ENCODE assay signal across 1 cellular context in the genomic region with DNA sequence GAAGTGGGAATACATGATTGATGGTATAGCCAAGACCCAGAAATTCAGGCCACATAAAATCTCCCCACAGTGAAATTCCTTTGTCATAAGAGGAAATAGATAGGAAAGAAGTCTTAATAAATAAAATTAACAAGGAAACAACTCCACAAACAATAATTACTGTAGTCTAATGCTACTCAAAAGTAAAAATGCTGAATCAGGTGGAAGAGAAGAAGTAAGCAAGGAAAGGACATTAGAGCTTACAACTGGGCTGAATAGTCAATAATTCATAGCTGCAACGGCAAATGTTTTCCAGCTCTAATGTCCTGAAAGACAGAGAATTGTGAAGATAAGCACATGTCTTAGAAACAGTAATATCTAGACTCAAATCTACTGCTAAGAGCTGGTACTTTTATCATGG.
TF ChIP-seq lines count a peak whose summit lies in the region.

No MANE protein-coding gene starts in this region.

TF ChIP-seq in IMR-90, 13 proteins besides CTCF, POLR2A, EP300 and RAD21:
- TF ChIP-seq, protein P1, sequence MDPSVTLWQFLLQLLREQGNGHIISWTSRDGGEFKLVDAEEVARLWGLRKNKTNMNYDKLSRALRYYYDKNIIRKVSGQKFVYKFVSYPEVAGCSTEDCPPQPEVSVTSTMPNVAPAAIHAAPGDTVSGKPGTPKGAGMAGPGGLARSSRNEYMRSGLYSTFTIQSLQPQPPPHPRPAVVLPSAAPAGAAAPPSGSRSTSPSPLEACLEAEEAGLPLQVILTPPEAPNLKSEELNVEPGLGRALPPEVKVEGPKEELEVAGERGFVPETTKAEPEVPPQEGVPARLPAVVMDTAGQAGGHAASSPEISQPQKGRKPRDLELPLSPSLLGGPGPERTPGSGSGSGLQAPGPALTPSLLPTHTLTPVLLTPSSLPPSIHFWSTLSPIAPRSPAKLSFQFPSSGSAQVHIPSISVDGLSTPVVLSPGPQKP (IDR thresholded peaks at IDR 0.05; ENCODE audit: borderline replicate concordance, low read depth, low read length): no peak
- TF ChIP-seq MAFK (IDR thresholded peaks at IDR 0.05; ENCODE audit: low read depth, low read length): peak; percentile 62
TF ChIP-seq in IMR-90: peak in this region for 1.
